ENCODE assay signal across 9 cellular contexts in the genomic region with DNA sequence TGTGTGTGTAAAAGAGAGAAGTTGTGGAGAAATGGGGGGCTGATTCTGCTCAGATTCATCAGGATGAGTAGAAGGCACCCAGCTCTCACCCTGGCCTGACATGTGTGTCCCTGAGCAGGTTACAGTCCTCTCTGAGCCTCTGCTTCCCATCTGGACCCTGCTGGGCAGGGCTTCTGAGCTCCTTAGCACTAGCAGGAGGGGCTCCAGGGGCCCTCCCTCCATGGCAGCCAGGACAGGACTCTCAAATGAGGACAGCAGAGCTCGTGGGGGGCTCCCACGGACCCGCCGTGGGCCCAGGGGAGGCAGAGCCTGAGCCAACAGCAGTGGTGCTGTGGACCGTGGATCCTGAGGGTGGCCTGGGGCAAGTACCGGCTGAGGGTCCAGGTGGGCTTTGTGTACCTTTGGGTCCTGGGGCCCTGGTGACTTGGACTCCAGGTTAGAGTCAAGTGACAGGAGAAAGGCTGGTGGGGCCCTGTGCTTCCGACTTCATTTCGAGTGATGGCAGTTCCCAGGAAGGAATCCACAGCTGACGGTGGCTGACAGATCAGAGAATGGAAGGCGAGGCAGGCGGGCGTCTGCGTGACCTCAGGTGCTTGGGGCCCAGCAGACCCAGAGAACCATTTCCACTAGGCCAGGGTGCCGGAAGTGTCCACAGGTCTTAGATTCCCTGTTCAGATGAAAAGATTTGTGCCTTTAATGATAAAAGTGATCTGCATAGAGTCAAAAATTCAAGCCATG. TPM values are rescaled to one million over a fixed set of nuclear protein-coding genes. Genes with fewer than 3 reads are reported as not detected.
DNase-seq lines count a peak whose midpoint lies in the region; ATAC-seq, FAIRE-seq and TF ChIP-seq lines count a peak whose summit lies in the region.
"Had no signal": no experiment of that assay in that cellular context is flagged by ENCODE, and none has a peak within 500 bp of the region (broad histone marks: within the 10 kb centered on the region; RNA-seq: fewer than 3 reads in every experiment).

No MANE protein-coding gene starts in this region.

- H3K4me3 Mint-ChIP-seq in activated CD4-positive, alpha-beta memory T cell treated with anti-CD3 and anti-CD28 coated beads for 36 hours, result peak overlapping the region; percentile 55

- H3K27me3 ChIP-seq in HCT116 (ENCODE audit: insufficient read depth, low read length) (no peaks in the 10 kb centered on the region), small intestine (ENCODE audit: control insufficient read depth in 2 of 2, insufficient read depth in 2 of 2, low read length in 2 of 2) (no peaks in the 10 kb centered on the region)

- TF ChIP-seq CTCF in HCT116 (IDR thresholded peaks at IDR 0.05 in 2 of 3, conservative IDR thresholded peaks at IDR 0.05 in 1 of 3; ENCODE audit: borderline replicate concordance in 1 of 3, insufficient read depth in 1 of 3, low read depth in 2 of 3, low read length in 2 of 3), result no peak
- TF ChIP-seq CTCF in fibroblast of villous mesenchyme (IDR thresholded peaks at IDR 0.05; ENCODE audit: insufficient read depth, low read depth, low read length), result no peak
- TF ChIP-seq CTCF in GM20000 (IDR thresholded peaks at IDR 0.05; ENCODE audit: extremely low read depth, missing control alignments), result no peak

- H3K4me1 Mint-ChIP-seq in activated CD4-positive, alpha-beta memory T cell treated with anti-CD3 and anti-CD28 coated beads for 36 hours (ENCODE audit: low read depth), result peaks cover 36% of the 10 kb centered on the region

- no peak for TF ChIP-seq POLR2A in HCT116 (IDR thresholded peaks at IDR 0.05; ENCODE audit: borderline replicate concordance, extremely low read depth, insufficient read depth, insufficient read length)

- TSS peak; percentile 5 for BruUV-seq in HCT116 (replicated peaks; lab: Mats Ljungman, UMichigan)

- RAD21 ChIA-PET in HCT116 (lab: Charles Lee; ENCODE audit: low non-redundant PET in 1 of 2, low total read pairs in 2 of 2, uncharacterized antibody in 2 of 2, unreplicated experiment in 2 of 2), result interaction anchor here in 1 of 2 experiments (0.7 kb wide), 1 partner anchor 28 kb away, joined by 5 read pairs; no protein-coding TSS in a partner anchor

- peaks cover 2% of the 10 kb centered on the region for H3K9me3 Mint-ChIP-seq in activated CD4-positive, alpha-beta memory T cell treated with anti-CD3 and anti-CD28 coated beads for 36 hours

- no peak for FAIRE-seq in small intestine (lab: Jason Lieb, UNC)
- FAIRE-seq: islet of Langerhans had no signal

- no peaks in the 10 kb centered on the region for H3K9me2 ChIP-seq in HCT116 (ENCODE audit: insufficient read depth)

- no peaks in the 10 kb centered on the region for H4K20me1 ChIP-seq in HCT116 (ENCODE audit: insufficient read depth)

- H3K4me2 ChIP-seq in HCT116 (ENCODE audit: low read length), result no peak overlapping the region

- TF ChIP-seq RAD21 in HCT116 (IDR thresholded peaks at IDR 0.05; ENCODE audit: low read depth), result no peak

- 77 to 88% (median 82%) methylated on average over 14 of the region's 14 CpGs for WGBS in small intestine, 3 donors

- CTCF ChIA-PET in HCT116 (lab: Charles Lee), result interaction anchor here (0.7 kb wide), 1 partner anchor 27 kb away, joined by 3 read pairs; no protein-coding TSS in a partner anchor
- CTCF ChIA-PET in activated CD4-positive, alpha-beta memory T cell treated with anti-CD3 and anti-CD28 coated beads for 36 hours (lab: Charles Lee), result no interaction called here

- peak overlapping the region; percentile 80 for H3K27ac Mint-ChIP-seq in activated CD4-positive, alpha-beta memory T cell treated with anti-CD3 and anti-CD28 coated beads for 36 hours

- H2AFZ ChIP-seq in HCT116 (ENCODE audit: low read depth, low read length, poor library complexity, severe bottlenecking), result no peak overlapping the region

- H3K9me3 ChIP-seq in HCT116 (ENCODE audit: control insufficient read depth in 1 of 2, insufficient read depth in 1 of 2, low read depth in 1 of 2, low read length in 2 of 2) (no peaks in the 10 kb centered on the region), small intestine (ENCODE audit: control insufficient read depth, low read depth) (no peaks in the 10 kb centered on the region)

- H3K36me3 Mint-ChIP-seq in activated CD4-positive, alpha-beta memory T cell treated with anti-CD3 and anti-CD28 coated beads for 36 hours, result peaks cover 33% of the 10 kb centered on the region

- H3K36me3 ChIP-seq in HCT116 (ENCODE audit: control insufficient read depth in 1 of 2, insufficient read depth in 2 of 2, low read length in 2 of 2), result no peaks in the 10 kb centered on the region
- H3K36me3 ChIP-seq in small intestine (ENCODE audit: control insufficient read depth in 2 of 2, insufficient read depth in 2 of 2, low read length in 2 of 2), result peaks cover 0 to 2% of the 10 kb centered on the region in 2 donors

- DNase-seq in HCT116 (ENCODE audit: low read depth, low spot score) (no peak), fibroblast of villous mesenchyme (ENCODE audit: low read depth) (peak; percentile 73), small intestine (peak; percentile 14), ecto neural progenitor cell (ENCODE audit: low spot score) (no peak), NCI-H446 treated with DMSO at 0.1 percent for 48 hours (lab: John Stamatoyannopoulos, UW) (no peak), GM20000 (ENCODE audit: low spot score) (no peak)
- DNase-seq in activated CD4-positive, alpha-beta memory T cell treated with anti-CD3 and anti-CD28 coated beads for 36 hours, result peak; percentile 18
- no peak for DNase-seq in stimulated activated CD4-positive, alpha-beta T cell treated with anti-CD3 and anti-CD28 coated beads, Interleukin-2, amount 100 ng/mL, for 24 hours

- intact Hi-C loops in HCT116 (cut with micrococcal nuclease), result no loop called here
- intact Hi-C loops in activated CD4-positive, alpha-beta memory T cell treated with anti-CD3 and anti-CD28 coated beads for 36 hours (cut with micrococcal nuclease), result no loop called here

- H3K79me2 ChIP-seq in HCT116 (ENCODE audit: insufficient read depth, low read length), result no peaks in the 10 kb centered on the region; the same call in 1 of the 2 replicates

- ATAC-seq in HCT116, result no peak

- no peaks in the 10 kb centered on the region for H3K27me3 Mint-ChIP-seq in activated CD4-positive, alpha-beta memory T cell treated with anti-CD3 and anti-CD28 coated beads for 36 hours

- H3K27ac ChIP-seq in HCT116 (ENCODE audit: low read depth, low read length) (peak overlapping the region; percentile 24; the same call in 1 of the 2 replicates), small intestine (ENCODE audit: low read depth in 1 of 2, low read length in 1 of 2) (peak overlapping the region; percentile 33 to 72)

- H3K9ac ChIP-seq in HCT116 (ENCODE audit: low read length), result no peak overlapping the region

- peaks cover 20 to 33% of the 10 kb centered on the region in 2 experiments; a peak in 3 of 4 replicates for H3K4me1 ChIP-seq in HCT116 (ENCODE audit: control insufficient read depth in 1 of 2, insufficient read depth in 2 of 2, low read length in 2 of 2)
- H3K4me1 ChIP-seq in small intestine (ENCODE audit: control insufficient read depth in 2 of 2, insufficient read depth in 1 of 2, low read depth in 1 of 2, low read length in 1 of 2), result no peaks in the 10 kb centered on the region

- H3K4me3 ChIP-seq in HCT116 (replicated peaks in 1 of 2; ENCODE audit: low read depth in 1 of 2, low read length in 2 of 2) (no peak overlapping the region), fibroblast of villous mesenchyme (ENCODE audit: low read depth, low read length) (no peak overlapping the region), small intestine (ENCODE audit: low read depth in 1 of 2, low read length in 2 of 2) (no peak overlapping the region)

- POLR2A ChIA-PET in HCT116 (lab: Charles Lee), result interaction anchor here (0.6 to 1.9 kb wide), 2 partner anchors 24 to 54 kb away, joined by 5 read pairs; partner anchors contain the start of gene MALAT1
- POLR2A ChIA-PET in activated CD4-positive, alpha-beta memory T cell treated with anti-CD3 and anti-CD28 coated beads for 36 hours (lab: Charles Lee), result interaction anchor here (0.8 to 5.5 kb wide), 7 partner anchors 8 to 54 kb away, joined by 3 to 30 read pairs (median 3); partner anchors contain the start of gene MALAT1

TF ChIP-seq in HCT116, 20 proteins besides CTCF, POLR2A, EP300 and RAD21:
- TF ChIP-seq CEBPB (IDR thresholded peaks at IDR 0.05; ENCODE audit: low read depth), result no peak

RNA-seq across cellular contexts. Expression of gene NEAT1, which starts 21.9 kb away (rescaled TPM):
- 564 TPM for total RNA-seq in HCT116 (2021; ENCODE audit: unreplicated experiment)
- polyA plus RNA-seq in HCT116 (2012), result 181 and 274 TPM in 2 replicates
- 100 to 1,000 TPM; 593 to 683 TPM for total RNA-seq in activated CD4-positive, alpha-beta memory T cell treated with anti-CD3 and anti-CD28 coated beads for 36 hours
- total RNA-seq in fibroblast of villous mesenchyme, result 413 and 487 TPM in 2 replicates
- 1,000 to 10,000 TPM in 1 of 3 donors, 100 to 1,000 TPM in 2; 256 to 3,420 (median 665) TPM for polyA plus RNA-seq in small intestine

RNA-seq across cellular contexts. Expression of gene MALAT1, which starts 54.4 kb away (rescaled TPM):
- total RNA-seq in HCT116 (2021; ENCODE audit: unreplicated experiment), result 6,000 TPM
- polyA plus RNA-seq in HCT116 (2012), result 380 and 423 TPM in 2 replicates
- 1,000 to 10,000 TPM; 8,046 to 8,888 TPM for total RNA-seq in activated CD4-positive, alpha-beta memory T cell treated with anti-CD3 and anti-CD28 coated beads for 36 hours
- total RNA-seq in fibroblast of villous mesenchyme, result 12,351 and 16,563 TPM in 2 replicates
- polyA plus RNA-seq in small intestine, result 100 to 1,000 TPM; 155 to 454 (median 159) TPM

RNA-seq across cellular contexts. Expression of gene FRMD8, which starts 58.0 kb away (rescaled TPM):
- 35.8 TPM for total RNA-seq in HCT116 (2021; ENCODE audit: unreplicated experiment)
- polyA plus RNA-seq in HCT116 (2012), result 12.9 and 20.6 TPM in 2 replicates
- 10 to 100 TPM; 34.7 to 37.9 TPM for total RNA-seq in activated CD4-positive, alpha-beta memory T cell treated with anti-CD3 and anti-CD28 coated beads for 36 hours
- total RNA-seq in fibroblast of villous mesenchyme, result 44.5 and 60.6 TPM in 2 replicates
- polyA plus RNA-seq in small intestine, result 10 to 100 TPM; 24.4 to 31.1 (median 27.7) TPM

Comparison
In these comparisons a context has a peak if more than half of its experiments do, and no peak if none do; other contexts are left out.
1. DNase-seq: peak in activated CD4-positive, alpha-beta memory T cell treated with anti-CD3 and anti-CD28 coated beads for 36 hours (single experiment), fibroblast of villous mesenchyme (single experiment) and small intestine (single experiment); none in HCT116 (single experiment), ecto neural progenitor cell (single experiment), stimulated activated CD4-positive, alpha-beta T cell treated with anti-CD3 and anti-CD28 coated beads, Interleukin-2, amount 100 ng/mL, for 24 hours (0 of 2), NCI-H446 treated with DMSO at 0.1 percent for 48 hours (single experiment) and GM20000 (single experiment).